ENCODE assay signal across 1 cellular context in genomic region chr17:27293898-27294688, GRCh38.
TF ChIP-seq lines count a peak whose summit lies in the region.

A gene with protein sequence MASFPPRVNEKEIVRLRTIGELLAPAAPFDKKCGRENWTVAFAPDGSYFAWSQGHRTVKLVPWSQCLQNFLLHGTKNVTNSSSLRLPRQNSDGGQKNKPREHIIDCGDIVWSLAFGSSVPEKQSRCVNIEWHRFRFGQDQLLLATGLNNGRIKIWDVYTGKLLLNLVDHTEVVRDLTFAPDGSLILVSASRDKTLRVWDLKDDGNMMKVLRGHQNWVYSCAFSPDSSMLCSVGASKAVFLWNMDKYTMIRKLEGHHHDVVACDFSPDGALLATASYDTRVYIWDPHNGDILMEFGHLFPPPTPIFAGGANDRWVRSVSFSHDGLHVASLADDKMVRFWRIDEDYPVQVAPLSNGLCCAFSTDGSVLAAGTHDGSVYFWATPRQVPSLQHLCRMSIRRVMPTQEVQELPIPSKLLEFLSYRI (plus strand): TSS chr17:27294114. CDS start chr17:27294396, 282 bp downstream.

TF ChIP-seq in HepG2, 621 proteins besides CTCF, POLR2A, EP300 and RAD21 (continued from another document and continues in another):
- TF ChIP-seq KLF16 (CRISPR knock-in tag; IDR thresholded peaks at IDR 0.05) (peak in 1 of 2 experiments; percentile 96; a peak in 2 of 4 replicates), KDM5A (IDR thresholded peaks at IDR 0.05; ENCODE audit: borderline replicate concordance, low read length) (peak; percentile 71; the same call in 1 of the 2 replicates), SUZ12 (IDR thresholded peaks at IDR 0.05; ENCODE audit: low read depth, low read length) (no peak), HMGA1 (CRISPR knock-in tag; conservative IDR thresholded peaks at IDR 0.05) (no peak), SKI (IDR thresholded peaks at IDR 0.05; ENCODE audit: partially characterized antibody) (peak; percentile 76), ZBTB46 (CRISPR knock-in tag; IDR thresholded peaks at IDR 0.05; ENCODE audit: borderline replicate concordance) (no peak), ZFP36 (IDR thresholded peaks at IDR 0.05; ENCODE audit: borderline replicate concordance, low read depth, low read length, partially characterized antibody) (no peak), ZHX1 (CRISPR knock-in tag; IDR thresholded peaks at IDR 0.05; ENCODE audit: low read depth) (peak; percentile 97), BATF2 (CRISPR knock-in tag; IDR thresholded peaks at IDR 0.05) (no peak), ARID3A (IDR thresholded peaks at IDR 0.05; ENCODE audit: low read depth, low read length) (no peak), ZNF34 (CRISPR knock-in tag; IDR thresholded peaks at IDR 0.05; ENCODE audit: borderline replicate concordance) (peak; percentile 61), ZNF761 (CRISPR knock-in tag; conservative IDR thresholded peaks at IDR 0.05) (peak; percentile 38; the same call in 1 of the 2 replicates), ARHGAP35 (CRISPR knock-in tag; IDR thresholded peaks at IDR 0.05; ENCODE audit: borderline replicate concordance) (peak; percentile 79), ZBTB1 (CRISPR knock-in tag; IDR thresholded peaks at IDR 0.05; ENCODE audit: borderline replicate concordance) (no peak), HNF4G (IDR thresholded peaks at IDR 0.05; ENCODE audit: borderline replicate concordance, low read depth, low read length) (peak; percentile 59; the same call in 1 of the 2 replicates), HNF4G (CRISPR knock-in tag; IDR thresholded peaks at IDR 0.05; ENCODE audit: borderline replicate concordance, low read depth) (peak; percentile 63; the same call in 1 of the 2 replicates), FOXJ3 (CRISPR knock-in tag; IDR thresholded peaks at IDR 0.05; ENCODE audit: borderline replicate concordance) (no peak), ZFP82 (CRISPR knock-in tag; IDR thresholded peaks at IDR 0.05; ENCODE audit: borderline replicate concordance) (0 out of 2 replicates have a peak, but pooled peaks have one; percentile 60), MEIS2 (CRISPR knock-in tag; IDR thresholded peaks at IDR 0.05) (peak; percentile 80), SALL2 (CRISPR knock-in tag; IDR thresholded peaks at IDR 0.05) (0 out of 2 replicates have a peak, but pooled peaks have one; percentile 76), ZBTB49 (CRISPR knock-in tag; IDR thresholded peaks at IDR 0.05; ENCODE audit: borderline replicate concordance) (0 out of 2 replicates have a peak, but pooled peaks have one; percentile 18), SMYD3 (CRISPR knock-in tag; IDR thresholded peaks at IDR 0.05) (no peak), IKZF4 (CRISPR knock-in tag; IDR thresholded peaks at IDR 0.05; ENCODE audit: borderline replicate concordance, low read depth, not compliant biosample characterization) (peak; percentile 23), PLRG1 (conservative IDR thresholded peaks at IDR 0.05) (no peak), MIER3 (CRISPR knock-in tag; IDR thresholded peaks at IDR 0.05; ENCODE audit: borderline replicate concordance) (peak; percentile 67; the same call in 1 of the 2 replicates), SPEN (CRISPR knock-in tag; IDR thresholded peaks at IDR 0.05; ENCODE audit: low read depth) (peak; percentile 92), FOXO1 (CRISPR knock-in tag; IDR thresholded peaks at IDR 0.05) (peak; percentile 66), ZNF326 (CRISPR knock-in tag; IDR thresholded peaks at IDR 0.05; ENCODE audit: borderline replicate concordance) (no peak), NFYB (CRISPR knock-in tag; IDR thresholded peaks at IDR 0.05) (peak; percentile 30; the same call in 1 of the 2 replicates), ZNF382 (CRISPR knock-in tag; IDR thresholded peaks at IDR 0.05; ENCODE audit: borderline replicate concordance) (no peak), KMT2A (CRISPR knock-in tag; IDR thresholded peaks at IDR 0.05) (peak; percentile 80), ZNF550 (CRISPR knock-in tag; IDR thresholded peaks at IDR 0.05; ENCODE audit: borderline replicate concordance) (no peak), ZNF10 (CRISPR knock-in tag; IDR thresholded peaks at IDR 0.05; ENCODE audit: borderline replicate concordance, low read depth) (no peak), SATB2 (CRISPR knock-in tag; IDR thresholded peaks at IDR 0.05) (no peak), SOX13 (IDR thresholded peaks at IDR 0.05) (no peak; the same call in 1 of the 2 replicates), SOX13 (CRISPR knock-in tag; conservative IDR thresholded peaks at IDR 0.05 in 1 of 2, IDR thresholded peaks at IDR 0.05 in 1 of 2) (peak in 1 of 2 experiments; percentile 73; a peak in 2 of 4 replicates), ZNF207 (IDR thresholded peaks at IDR 0.05; ENCODE audit: borderline replicate concordance) (no peak), ZNF24 (IDR thresholded peaks at IDR 0.05) (no peak), ZNF883 (CRISPR knock-in tag; IDR thresholded peaks at IDR 0.05; ENCODE audit: not compliant biosample characterization) (peak; percentile 38), ZZZ3 (CRISPR knock-in tag; IDR thresholded peaks at IDR 0.05; ENCODE audit: borderline replicate concordance) (no peak; the same call in 1 of the 2 replicates), FOXA1 (IDR thresholded peaks at IDR 0.05) (no peak), FOXA1 (CRISPR knock-in tag; IDR thresholded peaks at IDR 0.05) (peak; percentile 34; the same call in 1 of the 2 replicates)
- TF ChIP-seq, protein P1, sequence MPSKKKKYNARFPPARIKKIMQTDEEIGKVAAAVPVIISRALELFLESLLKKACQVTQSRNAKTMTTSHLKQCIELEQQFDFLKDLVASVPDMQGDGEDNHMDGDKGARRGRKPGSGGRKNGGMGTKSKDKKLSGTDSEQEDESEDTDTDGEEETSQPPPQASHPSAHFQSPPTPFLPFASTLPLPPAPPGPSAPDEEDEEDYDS (CRISPR knock-in tag; IDR thresholded peaks at IDR 0.05) = peak; percentile 100
- TF ChIP-seq, protein P2, sequence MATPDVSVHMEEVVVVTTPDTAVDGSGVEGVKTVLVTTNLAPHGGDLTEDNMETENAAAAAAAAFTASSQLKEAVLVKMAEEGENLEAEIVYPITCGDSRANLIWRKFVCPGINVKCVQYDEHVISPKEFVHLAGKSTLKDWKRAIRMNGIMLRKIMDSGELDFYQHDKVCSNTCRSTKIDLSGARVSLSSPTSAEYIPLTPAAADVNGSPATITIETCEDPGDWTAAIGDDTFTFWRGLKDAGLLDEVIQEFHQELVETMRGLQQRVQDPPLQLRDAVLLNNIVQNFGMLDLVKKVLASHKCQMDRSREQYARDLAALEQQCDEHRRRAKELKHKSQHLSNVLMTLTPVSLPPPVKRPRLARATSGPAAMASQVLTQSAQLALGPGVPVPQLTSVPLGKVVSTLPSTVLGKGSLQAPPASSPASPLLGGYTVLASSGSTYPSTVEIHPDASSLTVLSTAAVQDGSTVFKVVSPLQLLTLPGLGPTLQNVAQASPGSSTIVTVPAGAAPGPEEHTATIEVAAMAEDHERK (CRISPR knock-in tag; IDR thresholded peaks at IDR 0.05; ENCODE audit: low read depth) = peak; percentile 92
- TF ChIP-seq, protein P3, sequence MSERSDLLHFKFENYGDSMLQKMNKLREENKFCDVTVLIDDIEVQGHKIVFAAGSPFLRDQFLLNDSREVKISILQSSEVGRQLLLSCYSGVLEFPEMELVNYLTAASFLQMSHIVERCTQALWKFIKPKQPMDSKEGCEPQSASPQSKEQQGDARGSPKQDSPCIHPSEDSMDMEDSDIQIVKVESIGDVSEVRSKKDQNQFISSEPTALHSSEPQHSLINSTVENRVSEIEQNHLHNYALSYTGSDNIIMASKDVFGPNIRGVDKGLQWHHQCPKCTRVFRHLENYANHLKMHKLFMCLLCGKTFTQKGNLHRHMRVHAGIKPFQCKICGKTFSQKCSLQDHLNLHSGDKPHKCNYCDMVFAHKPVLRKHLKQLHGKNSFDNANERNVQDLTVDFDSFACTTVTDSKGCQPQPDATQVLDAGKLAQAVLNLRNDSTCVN (CRISPR knock-in tag; IDR thresholded peaks at IDR 0.05; ENCODE audit: borderline replicate concordance) = 0 out of 2 replicates have a peak, but pooled peaks have one; percentile 59
- TF ChIP-seq, protein P4, sequence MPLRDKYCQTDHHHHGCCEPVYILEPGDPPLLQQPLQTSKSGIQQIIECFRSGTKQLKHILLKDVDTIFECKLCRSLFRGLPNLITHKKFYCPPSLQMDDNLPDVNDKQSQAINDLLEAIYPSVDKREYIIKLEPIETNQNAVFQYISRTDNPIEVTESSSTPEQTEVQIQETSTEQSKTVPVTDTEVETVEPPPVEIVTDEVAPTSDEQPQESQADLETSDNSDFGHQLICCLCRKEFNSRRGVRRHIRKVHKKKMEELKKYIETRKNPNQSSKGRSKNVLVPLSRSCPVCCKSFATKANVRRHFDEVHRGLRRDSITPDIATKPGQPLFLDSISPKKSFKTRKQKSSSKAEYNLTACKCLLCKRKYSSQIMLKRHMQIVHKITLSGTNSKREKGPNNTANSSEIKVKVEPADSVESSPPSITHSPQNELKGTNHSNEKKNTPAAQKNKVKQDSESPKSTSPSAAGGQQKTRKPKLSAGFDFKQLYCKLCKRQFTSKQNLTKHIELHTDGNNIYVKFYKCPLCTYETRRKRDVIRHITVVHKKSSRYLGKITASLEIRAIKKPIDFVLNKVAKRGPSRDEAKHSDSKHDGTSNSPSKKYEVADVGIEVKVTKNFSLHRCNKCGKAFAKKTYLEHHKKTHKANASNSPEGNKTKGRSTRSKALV (CRISPR knock-in tag; IDR thresholded peaks at IDR 0.05) = no peak
- TF ChIP-seq, protein P5, sequence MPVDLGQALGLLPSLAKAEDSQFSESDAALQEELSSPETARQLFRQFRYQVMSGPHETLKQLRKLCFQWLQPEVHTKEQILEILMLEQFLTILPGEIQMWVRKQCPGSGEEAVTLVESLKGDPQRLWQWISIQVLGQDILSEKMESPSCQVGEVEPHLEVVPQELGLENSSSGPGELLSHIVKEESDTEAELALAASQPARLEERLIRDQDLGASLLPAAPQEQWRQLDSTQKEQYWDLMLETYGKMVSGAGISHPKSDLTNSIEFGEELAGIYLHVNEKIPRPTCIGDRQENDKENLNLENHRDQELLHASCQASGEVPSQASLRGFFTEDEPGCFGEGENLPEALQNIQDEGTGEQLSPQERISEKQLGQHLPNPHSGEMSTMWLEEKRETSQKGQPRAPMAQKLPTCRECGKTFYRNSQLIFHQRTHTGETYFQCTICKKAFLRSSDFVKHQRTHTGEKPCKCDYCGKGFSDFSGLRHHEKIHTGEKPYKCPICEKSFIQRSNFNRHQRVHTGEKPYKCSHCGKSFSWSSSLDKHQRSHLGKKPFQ (CRISPR knock-in tag; IDR thresholded peaks at IDR 0.05; ENCODE audit: insufficient replicate concordance) = no peak
